ENCODE assay signal across 31 cellular contexts in the genomic region with DNA sequence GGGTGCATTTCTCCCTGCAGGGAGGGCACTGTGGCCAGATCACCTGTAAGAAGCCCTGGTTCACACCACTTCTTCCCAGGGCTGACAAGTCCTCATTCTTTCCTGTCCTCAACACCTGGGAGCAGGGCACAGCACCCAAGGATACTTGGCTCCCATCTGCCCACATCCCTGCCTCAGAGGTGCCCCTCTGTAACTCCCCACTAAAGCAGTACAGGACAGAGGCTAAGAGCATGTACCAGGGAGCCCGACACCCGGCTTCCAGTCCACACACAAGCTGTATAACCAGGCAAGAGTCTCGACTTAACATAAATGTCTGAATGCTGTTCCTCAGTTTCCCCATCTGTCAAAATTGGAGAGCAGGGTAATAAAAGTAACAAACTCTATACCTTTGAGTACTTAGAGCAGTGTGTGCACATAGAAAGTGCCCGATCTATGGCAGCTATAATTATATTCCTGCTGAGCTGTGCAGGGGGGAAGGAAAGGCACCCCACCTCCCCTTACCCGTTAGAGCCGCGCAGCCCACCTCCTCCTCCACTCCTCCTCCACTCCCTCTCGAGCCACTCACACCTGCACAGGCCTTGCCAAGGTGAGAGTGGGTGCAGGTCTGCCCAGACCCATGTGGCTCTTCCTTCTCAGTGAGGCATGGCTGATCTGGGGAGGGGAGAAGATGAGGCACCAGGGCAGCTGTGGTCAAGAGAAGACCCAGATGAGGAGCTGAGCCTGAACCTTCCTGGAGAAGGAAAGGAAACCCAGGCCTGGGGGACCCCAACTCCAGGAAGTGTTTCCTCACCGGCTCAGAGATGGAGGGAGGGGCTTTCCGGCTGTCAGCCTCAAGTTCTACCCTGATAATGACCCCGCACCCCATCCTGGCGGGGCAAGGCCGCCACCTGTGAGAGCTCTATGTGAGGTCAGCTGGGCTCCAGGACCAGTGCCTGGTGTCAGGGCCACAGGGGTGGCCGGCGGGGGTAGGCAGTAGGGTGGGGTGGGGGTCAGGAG. TPM values are rescaled to one million over a fixed set of nuclear protein-coding genes. Genes with fewer than 3 reads are reported as not detected.
DNase-seq lines count a peak whose midpoint lies in the region; ATAC-seq, FAIRE-seq and TF ChIP-seq lines count a peak whose summit lies in the region.
"Had no signal": no experiment of that assay in that cellular context is flagged by ENCODE, and none has a peak within 500 bp of the region (broad histone marks: within the 10 kb centered on the region; RNA-seq: fewer than 3 reads in every experiment).

No MANE protein-coding gene starts in this region.

- H3K9ac ChIP-seq in H9 (ENCODE audit: extremely low read depth, insufficient read length, low read length): no peak overlapping the region

- intact Hi-C loops in lower lobe of right lung (cut with DNase I) (no loop called here), gastrocnemius medialis (cut with DNase I; ENCODE audit: low total_unique reads) (no loop called here)

- no peaks in the 10 kb centered on the region for H3K27me3 Mint-ChIP-seq in H9 (ENCODE audit: low read depth)
- H3K27me3 Mint-ChIP-seq in endothelial cell (ENCODE audit: unreplicated experiment): peaks cover 5% of the 10 kb centered on the region
- peaks cover 1% of the 10 kb centered on the region for H3K27me3 Mint-ChIP-seq in activated CD4-positive, alpha-beta memory T cell treated with anti-CD3 and anti-CD28 coated beads, Interleukin-2, amount 10 ng/mL, durations not matched to agents 7 days and 5 days
- peaks cover 2% of the 10 kb centered on the region for H3K27me3 Mint-ChIP-seq in activated T-cell treated with anti-CD3 and anti-CD28 coated beads, Interleukin-2, amount 50 U/mL, for 72 hours (ENCODE audit: low read depth)
- H3K27me3 Mint-ChIP-seq: activated naive CD8-positive, alpha-beta T cell treated with anti-CD3 and anti-CD28 coated beads, Interleukin-2, amount 50 U/mL, for 24 hours; CD4-positive, alpha-beta T cell had no signal

- H3K36me3 ChIP-seq in lower lobe of right lung (no peaks in the 10 kb centered on the region), gastrocnemius medialis (no peaks in the 10 kb centered on the region)
- H3K36me3 ChIP-seq: ovary, thoracic aorta had no signal

- H3K4ac ChIP-seq in H9 (ENCODE audit: low read depth, low read length): no peak overlapping the region

- no peak overlapping the region for H2BK12ac ChIP-seq in H9 (ENCODE audit: insufficient read length, low read depth, low read length)

- H2AFZ ChIP-seq in H9 (ENCODE audit: low read length): no peak overlapping the region

- no peak overlapping the region for H4K8ac ChIP-seq in H9 (replicated peaks; ENCODE audit: insufficient read length, low read depth, low read length)

- peaks cover 17% of the 10 kb centered on the region; the same call in 1 of the 2 replicates for H3K4me1 ChIP-seq in H9 (ENCODE audit: insufficient read depth, low read length)
- peaks cover 4% of the 10 kb centered on the region for H3K4me1 ChIP-seq in lower lobe of right lung
- peaks cover 14 to 31% of the 10 kb centered on the region in 2 donors for H3K4me1 ChIP-seq in gastrocnemius medialis

- no peak overlapping the region for H3K4me2 ChIP-seq in H9 (ENCODE audit: insufficient read depth, insufficient read length, low read length)
- H3K4me2 ChIP-seq: A549, smooth muscle cell had no signal

- in situ Hi-C loops in gastrocnemius medialis (cut with MboI; ENCODE audit: low sequenced_read_pairs in 4 of 4): no loop called here

- H4K91ac ChIP-seq in H9 (ENCODE audit: insufficient read length, low read depth, low read length): no peak overlapping the region

- peaks cover 92% of the 10 kb centered on the region for H3K79me2 ChIP-seq in H9 (ENCODE audit: insufficient read depth, low read length)

- no peak for TF ChIP-seq POLR2A in gastrocnemius medialis (IDR thresholded peaks at IDR 0.05)

- no peak overlapping the region for H2BK15ac ChIP-seq in H9 (ENCODE audit: low read depth, low read length)

- peaks cover 49 to 82% (median 79%) of the 10 kb centered on the region in 3 experiments for H3K36me3 Mint-ChIP-seq in H9 (ENCODE audit: insufficient read depth in 1 of 3, low read depth in 3 of 3)
- peaks cover 8% of the 10 kb centered on the region for H3K36me3 Mint-ChIP-seq in endothelial cell (ENCODE audit: low read depth, unreplicated experiment)
- no peaks in the 10 kb centered on the region for H3K36me3 Mint-ChIP-seq in activated CD4-positive, alpha-beta memory T cell treated with anti-CD3 and anti-CD28 coated beads, Interleukin-2, amount 10 ng/mL, durations not matched to agents 7 days and 5 days (ENCODE audit: low read depth)
- H3K36me3 Mint-ChIP-seq in activated T-cell treated with anti-CD3 and anti-CD28 coated beads, Interleukin-2, amount 50 U/mL, for 72 hours (ENCODE audit: insufficient read depth in 2 of 2): no peaks in the 10 kb centered on the region
- H3K36me3 Mint-ChIP-seq: naive thymus-derived CD8-positive, alpha-beta T cell; T-cell had no signal

- H2AK5ac ChIP-seq in H9 (ENCODE audit: insufficient read length, low read length): no peak overlapping the region

- POLR2A ChIA-PET in activated CD4-positive, alpha-beta memory T cell treated with anti-CD3 and anti-CD28 coated beads, Interleukin-2, amount 10 ng/mL, durations not matched to agents 7 days and 5 days (lab: Charles Lee): interaction anchor here (1.0 kb wide), 1 partner anchor 11 kb away, joined by 4 read pairs; no protein-coding TSS in a partner anchor

- no peak overlapping the region for H3K14ac ChIP-seq in H9 (ENCODE audit: insufficient read depth, low read length)

- no peak for DNase-seq in H9
- no peak for DNase-seq in endothelial cell (ENCODE audit: low spot score)
- DNase-seq in lower lobe of right lung: no peak
- DNase-seq in gastrocnemius medialis: no peak
- no peak for DNase-seq in cerebellar nuclear complex (lab: John Stamatoyannopoulos, UW)
- DNase-seq in activated CD4-positive, alpha-beta memory T cell treated with anti-CD3 and anti-CD28 coated beads, Interleukin-2, amount 10 ng/mL, durations not matched to agents 7 days and 5 days: no peak
- no peak for DNase-seq in RCC 7860 (ENCODE audit: low spot score)
- no peak for DNase-seq in activated T-cell treated with anti-CD3 and anti-CD28 coated beads, Interleukin-2, amount 50 U/mL, for 72 hours
- DNase-seq: activated CD4-positive, alpha-beta T cell treated with anti-CD3 and anti-CD28 coated beads, Interleukin-2, amount 50 U/mL, for 4 hours; activated naive CD4-positive, alpha-beta T cell; activated naive CD8-positive, alpha-beta T cell treated with anti-CD3 and anti-CD28 coated beads, Interleukin-2, amount 50 U/mL, for 24 hours; AML-193; caudate nucleus; CD4-positive, alpha-beta T cell; dermis blood vessel endothelial cell; hypothalamus; naive thymus-derived CD8-positive, alpha-beta T cell; NCI-H1417 treated with DMSO at 0.1 percent for 48 hours; NCI-H2081 treated with DMSO at 0.1 percent for 48 hours; NCI-H446; NCI-H82; retina; stimulated activated CD4-positive, alpha-beta T cell treated with anti-CD3 and anti-CD28 coated beads, Interleukin-1b, Interleukin-23, amount 100 ng/mL, for 48 hours; stimulated activated naive CD4-positive, alpha-beta T cell treated with Interleukin-2 at 50 U/mL for 16 hours; T-cell had no signal

- no peak overlapping the region for H2BK120ac ChIP-seq in H9 (ENCODE audit: low read depth, low read length, poor library complexity, severe bottlenecking)

- H3K4me1 Mint-ChIP-seq in H9 (peaks cover 58 to 81% of the 10 kb centered on the region in 2 experiments), endothelial cell (ENCODE audit: unreplicated experiment) (peaks cover 48% of the 10 kb centered on the region)
- H3K4me1 Mint-ChIP-seq in activated CD4-positive, alpha-beta memory T cell treated with anti-CD3 and anti-CD28 coated beads, Interleukin-2, amount 10 ng/mL, durations not matched to agents 7 days and 5 days: no peaks in the 10 kb centered on the region
- H3K4me1 Mint-ChIP-seq in activated T-cell treated with anti-CD3 and anti-CD28 coated beads, Interleukin-2, amount 50 U/mL, for 72 hours (ENCODE audit: low read depth): no peaks in the 10 kb centered on the region
- H3K4me1 Mint-ChIP-seq: activated naive CD8-positive, alpha-beta T cell treated with anti-CD3 and anti-CD28 coated beads, Interleukin-2, amount 50 U/mL, for 24 hours; naive thymus-derived CD8-positive, alpha-beta T cell; T-cell had no signal

- no peak overlapping the region for H3K56ac ChIP-seq in H9 (ENCODE audit: insufficient read length, low read depth, low read length)

- H3K18ac ChIP-seq in H9 (ENCODE audit: insufficient read length, low read depth, low read length): no peak overlapping the region

- no peak overlapping the region for H3K4me3 ChIP-seq in lower lobe of right lung
- H3K4me3 ChIP-seq in gastrocnemius medialis: no peak overlapping the region
- H3K4me3 ChIP-seq: A549, ovary, smooth muscle cell, thoracic aorta had no signal

- H3K27ac Mint-ChIP-seq in H9: peak overlapping the region in 2 of 3 experiments; percentile 48 to 94; a peak in 3 of 7 replicates
- H3K27ac Mint-ChIP-seq in endothelial cell (ENCODE audit: unreplicated experiment): peak overlapping the region; percentile 39
- H3K27ac Mint-ChIP-seq in activated CD4-positive, alpha-beta memory T cell treated with anti-CD3 and anti-CD28 coated beads, Interleukin-2, amount 10 ng/mL, durations not matched to agents 7 days and 5 days: no peak overlapping the region
- no peak overlapping the region for H3K27ac Mint-ChIP-seq in activated T-cell treated with anti-CD3 and anti-CD28 coated beads, Interleukin-2, amount 50 U/mL, for 72 hours
- H3K27ac Mint-ChIP-seq: activated naive CD8-positive, alpha-beta T cell treated with anti-CD3 and anti-CD28 coated beads, Interleukin-2, amount 50 U/mL, for 24 hours; CD4-positive, alpha-beta T cell; naive thymus-derived CD8-positive, alpha-beta T cell; T-cell had no signal

- H3K27me3 ChIP-seq in H9 (ENCODE audit: insufficient read depth, low read length) (no peaks in the 10 kb centered on the region), lower lobe of right lung (ENCODE audit: low read depth) (no peaks in the 10 kb centered on the region), gastrocnemius medialis (no peaks in the 10 kb centered on the region)
- H3K27me3 ChIP-seq: ovary had no signal

- no peak overlapping the region; a peak in 1 of 5 replicates for H3K4me3 Mint-ChIP-seq in H9
- H3K4me3 Mint-ChIP-seq in endothelial cell (ENCODE audit: unreplicated experiment): no peak overlapping the region
- no peak overlapping the region for H3K4me3 Mint-ChIP-seq in activated CD4-positive, alpha-beta memory T cell treated with anti-CD3 and anti-CD28 coated beads, Interleukin-2, amount 10 ng/mL, durations not matched to agents 7 days and 5 days
- H3K4me3 Mint-ChIP-seq in activated T-cell treated with anti-CD3 and anti-CD28 coated beads, Interleukin-2, amount 50 U/mL, for 72 hours: no peak overlapping the region
- H3K4me3 Mint-ChIP-seq: activated naive CD8-positive, alpha-beta T cell treated with anti-CD3 and anti-CD28 coated beads, Interleukin-2, amount 50 U/mL, for 24 hours; CD4-positive, alpha-beta T cell; naive thymus-derived CD8-positive, alpha-beta T cell; T-cell had no signal

- no peak overlapping the region for H4K5ac ChIP-seq in H9 (ENCODE audit: insufficient read length, low read depth, low read length)

- H3K9me3 ChIP-seq in H9 (ENCODE audit: control insufficient read depth, low read depth, low read length) (no peaks in the 10 kb centered on the region), lower lobe of right lung (no peaks in the 10 kb centered on the region), gastrocnemius medialis (no peaks in the 10 kb centered on the region)
- H3K9me3 ChIP-seq: A549, ovary, thoracic aorta had no signal

- no peaks in the 10 kb centered on the region for H3K9me3 Mint-ChIP-seq in H9
- no peaks in the 10 kb centered on the region for H3K9me3 Mint-ChIP-seq in endothelial cell (ENCODE audit: unreplicated experiment)
- no peaks in the 10 kb centered on the region for H3K9me3 Mint-ChIP-seq in activated CD4-positive, alpha-beta memory T cell treated with anti-CD3 and anti-CD28 coated beads, Interleukin-2, amount 10 ng/mL, durations not matched to agents 7 days and 5 days
- H3K9me3 Mint-ChIP-seq in activated T-cell treated with anti-CD3 and anti-CD28 coated beads, Interleukin-2, amount 50 U/mL, for 72 hours: no peaks in the 10 kb centered on the region
- H3K9me3 Mint-ChIP-seq: activated naive CD8-positive, alpha-beta T cell treated with anti-CD3 and anti-CD28 coated beads, Interleukin-2, amount 50 U/mL, for 24 hours; CD4-positive, alpha-beta T cell; naive thymus-derived CD8-positive, alpha-beta T cell; T-cell had no signal

- no peak overlapping the region for H2BK5ac ChIP-seq in H9 (ENCODE audit: insufficient read length, low read length)

- no CpG with 5 or more reads among the region's 15 CpGs for WGBS in H9 (ENCODE audit: extremely low coverage, insufficient read length, low lambda C conversion rate)

- no peak overlapping the region for H2BK20ac ChIP-seq in H9 (ENCODE audit: low read depth, low read length, poor library complexity, severe bottlenecking)

- no peak for FAIRE-seq in RCC 7860 (lab: Jason Lieb, UNC)
- FAIRE-seq: A549, astrocyte, frontal cortex had no signal

- no peaks in the 10 kb centered on the region for H3K23me2 ChIP-seq in H9 (ENCODE audit: insufficient read length, low read depth, low read length, poor library complexity, severe bottlenecking)

- CTCF ChIA-PET in activated CD4-positive, alpha-beta memory T cell treated with anti-CD3 and anti-CD28 coated beads, Interleukin-2, amount 10 ng/mL, durations not matched to agents 7 days and 5 days (lab: Charles Lee): interaction anchor here (0.8 kb wide), 1 partner anchor 13 kb away, joined by 3 read pairs; no protein-coding TSS in a partner anchor

- no peak for TF ChIP-seq CTCF in H9 (conservative IDR thresholded peaks at IDR 0.05)
- no peak for TF ChIP-seq CTCF in endothelial cell (IDR thresholded peaks at IDR 0.05; ENCODE audit: unreplicated experiment)
- no peak for TF ChIP-seq CTCF in lower lobe of right lung (IDR thresholded peaks at IDR 0.05)
- TF ChIP-seq CTCF in gastrocnemius medialis (IDR thresholded peaks at IDR 0.05 in 4 of 5, conservative IDR thresholded peaks at IDR 0.05 in 1 of 5): no peak

- no peak overlapping the region for H3T11ph ChIP-seq in H9 (ENCODE audit: low read length)

- H3K23ac ChIP-seq in H9 (ENCODE audit: insufficient read length, low read depth, low read length): no peak overlapping the region

- ATAC-seq in lower lobe of right lung: no peak
- ATAC-seq in gastrocnemius medialis: no peak
- no peak for ATAC-seq in activated T-cell treated with anti-CD3 and anti-CD28 coated beads, Interleukin-2, amount 50 U/mL, for 72 hours (replicated peaks in 1 of 2)
- ATAC-seq: A549; activated naive CD8-positive, alpha-beta T cell treated with anti-CD3 and anti-CD28 coated beads, Interleukin-2, amount 50 U/mL, for 24 hours; naive thymus-derived CD8-positive, alpha-beta T cell; T-cell had no signal

- peaks cover 5% of the 10 kb centered on the region for H4K20me1 ChIP-seq in H9 (ENCODE audit: control insufficient read depth, insufficient read depth, insufficient read length)

- H3K27ac ChIP-seq in H9 (ENCODE audit: insufficient read length, low read depth, low read length) (no peak overlapping the region), lower lobe of right lung (peak overlapping the region; percentile 50), gastrocnemius medialis (peak overlapping the region; percentile 52 to 77 (median 75))
- H3K27ac ChIP-seq: A549, ovary, thoracic aorta had no signal

- H3K79me1 ChIP-seq in H9 (ENCODE audit: insufficient read depth, low read depth, low read length, poor library complexity, severe bottlenecking): no peaks in the 10 kb centered on the region

RNA-seq across cellular contexts. Expression of gene PODXL, which starts 22.6 kb away (rescaled TPM):
- 727 and 732 TPM in 2 replicates for total RNA-seq in H9 (2021)
- total RNA-seq in endothelial cell (ENCODE audit: unreplicated experiment): 302 TPM
- total RNA-seq in lower lobe of right lung: 116 TPM
- total RNA-seq in gastrocnemius medialis: 10 to 100 TPM in 3 of 4 donors, 1 to 10 TPM in 1; 7.9 to 21.3 (median 13.2) TPM
- 1 to 10 TPM; 1.6 TPM for total RNA-seq in activated CD4-positive, alpha-beta memory T cell treated with anti-CD3 and anti-CD28 coated beads, Interleukin-2, amount 10 ng/mL, durations not matched to agents 7 days and 5 days
- under 1 TPM; 0.60 TPM for total RNA-seq in activated T-cell treated with anti-CD3 and anti-CD28 coated beads, Interleukin-2, amount 50 U/mL, for 72 hours

Comparison
In these comparisons a context has a peak if more than half of its experiments do, and no peak if none do; other contexts are left out.
1. H3K27ac Mint-ChIP-seq: peak in H9 (2 of 3) and endothelial cell (single experiment); none in activated CD4-positive, alpha-beta memory T cell treated with anti-CD3 and anti-CD28 coated beads, Interleukin-2, amount 10 ng/mL, durations not matched to agents 7 days and 5 days (single experiment) and activated T-cell treated with anti-CD3 and anti-CD28 coated beads, Interleukin-2, amount 50 U/mL, for 72 hours (single experiment).